Comparison of ENCODE assay signal across 21 cellular contexts in the genomic region with DNA sequence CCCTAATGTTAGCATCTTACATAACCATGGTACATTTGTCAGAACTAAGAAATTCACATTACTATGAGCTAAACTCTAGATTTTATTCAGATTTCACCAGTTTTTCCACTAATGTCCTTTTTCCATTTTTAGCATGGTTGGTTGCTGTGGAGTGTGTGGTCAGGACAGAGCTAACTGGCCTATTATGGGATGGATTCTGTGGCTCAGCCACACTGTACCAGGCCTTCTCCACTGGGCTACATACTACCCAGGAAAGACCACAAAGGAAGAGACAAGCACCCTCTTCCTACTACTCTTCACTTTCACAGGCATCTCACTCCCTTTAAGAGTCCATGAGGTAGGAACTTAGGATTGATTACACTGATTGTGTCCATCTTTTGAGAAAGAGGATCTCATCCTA.
DNase-seq lines count a peak whose midpoint lies in the region; ATAC-seq, FAIRE-seq and TF ChIP-seq lines count a peak whose summit lies in the region.
"Had no signal": no experiment of that assay in that cellular context is flagged by ENCODE, and none has a peak within 500 bp of the region (broad histone marks: within the 10 kb centered on the region; RNA-seq: fewer than 3 reads in every experiment).

No MANE protein-coding gene starts in this region.

- H3K27ac Mint-ChIP-seq in activated T-cell treated with anti-CD3 and anti-CD28 coated beads, Interleukin-2, amount 50 U/mL, for 24 hours: peak overlapping the region; percentile 12
- H3K27ac Mint-ChIP-seq in nephron: peak overlapping the region in 2 of 3 experiments; percentile 8 to 10
- H3K27ac Mint-ChIP-seq: CD4-positive, CD25-positive, alpha-beta regulatory T cell had no signal

- no peak for TF ChIP-seq EP300 in tibial nerve (IDR thresholded peaks at IDR 0.05)

- FAIRE-seq in frontal cortex (lab: Jason Lieb, UNC): no peak
- FAIRE-seq: G401.6, H1, K562 had no signal

- H3K9me3 Mint-ChIP-seq in activated T-cell treated with anti-CD3 and anti-CD28 coated beads, Interleukin-2, amount 50 U/mL, for 24 hours: no peaks in the 10 kb centered on the region
- no peaks in the 10 kb centered on the region for H3K9me3 Mint-ChIP-seq in activated T-cell treated with anti-CD3 and anti-CD28 coated beads, Interleukin-2, amount 50 U/mL, for 4 hours
- H3K9me3 Mint-ChIP-seq in nephron: no peaks in the 10 kb centered on the region

- H3K27me3 Mint-ChIP-seq in activated T-cell treated with anti-CD3 and anti-CD28 coated beads, Interleukin-2, amount 50 U/mL, for 24 hours: no peaks in the 10 kb centered on the region
- H3K27me3 Mint-ChIP-seq in activated T-cell treated with anti-CD3 and anti-CD28 coated beads, Interleukin-2, amount 50 U/mL, for 4 hours (ENCODE audit: low read depth): no peaks in the 10 kb centered on the region
- H3K27me3 Mint-ChIP-seq in nephron (ENCODE audit: low read depth): no peaks in the 10 kb centered on the region
- H3K27me3 Mint-ChIP-seq: CD4-positive, CD25-positive, alpha-beta regulatory T cell had no signal

- DNase-seq in activated T-cell treated with anti-CD3 and anti-CD28 coated beads, Interleukin-2, amount 50 U/mL, for 24 hours: no peak
- no peak for DNase-seq in activated T-cell treated with anti-CD3 and anti-CD28 coated beads, Interleukin-2, amount 50 U/mL, for 4 hours
- DNase-seq in MV-4-11 (lab: John Stamatoyannopoulos, UW): peak; percentile 2
- DNase-seq in astrocyte of the spinal cord (ENCODE audit: low read depth, low spot score): peak; percentile 18
- no peak for DNase-seq in frontal cortex (ENCODE audit: low spot score in 2 of 2)
- DNase-seq in tibial nerve (ENCODE audit: low spot score in 2 of 2): no peak
- no peak for DNase-seq in NCI-H2029 (lab: John Stamatoyannopoulos, UW)
- DNase-seq: BE2C; Caco-2; CD4-positive, CD25-positive, alpha-beta regulatory T cell; NCI-H1436 treated with DMSO at 0.1 percent for 48 hours; NCI-H2081; NCI-H446 treated with DMSO at 0.1 percent for 48 hours; NCI-H69; NK-92 treated with Interleukin-12 subunit alpha and Interleukin-12 subunit beta, amount 100 ng/mL, for 24 hours; RPMI8226; SIG-M5 had no signal

- no peak overlapping the region for H3K27ac ChIP-seq in tibial nerve

- no peaks in the 10 kb centered on the region for H3K27me3 ChIP-seq in tibial nerve
- H3K27me3 ChIP-seq: BE2C had no signal

- H3K36me3 ChIP-seq in tibial nerve: no peaks in the 10 kb centered on the region

- in situ Hi-C loops in astrocyte of the spinal cord (cut with HindIII; ENCODE audit: low sequenced_read_pairs): no loop called here

- ATAC-seq in activated T-cell treated with anti-CD3 and anti-CD28 coated beads, Interleukin-2, amount 50 U/mL, for 4 hours: no peak
- ATAC-seq: K562 had no signal

- peaks cover 44% of the 10 kb centered on the region for H3K4me1 Mint-ChIP-seq in activated T-cell treated with anti-CD3 and anti-CD28 coated beads, Interleukin-2, amount 50 U/mL, for 24 hours (ENCODE audit: low read depth)
- H3K4me1 Mint-ChIP-seq in activated T-cell treated with anti-CD3 and anti-CD28 coated beads, Interleukin-2, amount 50 U/mL, for 4 hours (ENCODE audit: low read depth): peaks cover 5% of the 10 kb centered on the region
- H3K4me1 Mint-ChIP-seq in nephron: peaks cover 50% of the 10 kb centered on the region

- no peak overlapping the region for H3K4me3 Mint-ChIP-seq in activated T-cell treated with anti-CD3 and anti-CD28 coated beads, Interleukin-2, amount 50 U/mL, for 24 hours
- H3K4me3 Mint-ChIP-seq in activated T-cell treated with anti-CD3 and anti-CD28 coated beads, Interleukin-2, amount 50 U/mL, for 4 hours: no peak overlapping the region
- no peak overlapping the region for H3K4me3 Mint-ChIP-seq in nephron
- H3K4me3 Mint-ChIP-seq: CD4-positive, CD25-positive, alpha-beta regulatory T cell had no signal

- no peak for TF ChIP-seq POLR2A in tibial nerve (IDR thresholded peaks at IDR 0.05)

- no peak for TF ChIP-seq CTCF in astrocyte of the spinal cord (IDR thresholded peaks at IDR 0.05; ENCODE audit: low read depth, low read length)
- TF ChIP-seq CTCF in nephron (IDR thresholded peaks at IDR 0.05; ENCODE audit: unreplicated experiment in 3 of 3): no peak
- no peak for TF ChIP-seq CTCF in tibial nerve (IDR thresholded peaks at IDR 0.05)

- H3K9me3 ChIP-seq in tibial nerve: no peaks in the 10 kb centered on the region
- H3K9me3 ChIP-seq: BE2C, Caco-2 had no signal

- no peaks in the 10 kb centered on the region for H3K4me1 ChIP-seq in tibial nerve
- H3K4me1 ChIP-seq: BE2C, Caco-2 had no signal

- H3K4me3 ChIP-seq in astrocyte of the spinal cord (ENCODE audit: low read depth, low read length) (no peak overlapping the region), tibial nerve (no peak overlapping the region)
- H3K4me3 ChIP-seq: K562 had no signal

- peaks cover 80% of the 10 kb centered on the region for H3K36me3 Mint-ChIP-seq in activated T-cell treated with anti-CD3 and anti-CD28 coated beads, Interleukin-2, amount 50 U/mL, for 24 hours (ENCODE audit: low read depth)
- peaks cover 29% of the 10 kb centered on the region for H3K36me3 Mint-ChIP-seq in activated T-cell treated with anti-CD3 and anti-CD28 coated beads, Interleukin-2, amount 50 U/mL, for 4 hours (ENCODE audit: insufficient read depth)
- peaks cover 46% of the 10 kb centered on the region for H3K36me3 Mint-ChIP-seq in nephron (ENCODE audit: low read depth)

Comparison
In these comparisons a context has a peak if more than half of its experiments do, and no peak if none do; other contexts are left out.
1. DNase-seq: peak in MV-4-11 (single experiment) and astrocyte of the spinal cord (single experiment); none in activated T-cell treated with anti-CD3 and anti-CD28 coated beads, Interleukin-2, amount 50 U/mL, for 24 hours (single experiment), activated T-cell treated with anti-CD3 and anti-CD28 coated beads, Interleukin-2, amount 50 U/mL, for 4 hours (single experiment), frontal cortex (0 of 2), tibial nerve (0 of 2) and NCI-H2029 (single experiment).